Comparison of ENCODE assay signal across 28 cellular contexts in genomic region chr9:20464242-20464641, GRCh38.
"Had no signal": no experiment of that assay in that cellular context is flagged by ENCODE, and none has a peak within 500 bp of the region (broad histone marks: within the 10 kb centered on the region; RNA-seq: fewer than 3 reads in every experiment).

No MANE protein-coding gene starts in this region.

- H2AFZ ChIP-seq: neural progenitor cell, parathyroid adenoma had no signal

- H3K4me3 ChIP-seq: neural progenitor cell, ovary, psoas muscle, right lobe of liver, sigmoid colon, stomach, thoracic aorta, thyroid gland, tibial nerve, upper lobe of left lung, vagina had no signal

- H3K9me3 ChIP-seq: ovary, psoas muscle, right lobe of liver, sigmoid colon, stomach, thoracic aorta, thyroid gland, tibial nerve, upper lobe of left lung, vagina had no signal

- H3K27me3 ChIP-seq: neural progenitor cell, ovary, right lobe of liver, sigmoid colon, stomach, thyroid gland, tibial nerve, upper lobe of left lung, vagina had no signal

- H3K27ac ChIP-seq: neural progenitor cell, ovary, parathyroid adenoma, psoas muscle, right lobe of liver, sigmoid colon, stomach, thoracic aorta, thyroid gland, tibial nerve, upper lobe of left lung, vagina had no signal

- H3K9ac ChIP-seq: neural progenitor cell, parathyroid adenoma had no signal

- H3K36me3 ChIP-seq: neural progenitor cell, ovary, right lobe of liver, sigmoid colon, stomach, thoracic aorta, thyroid gland, tibial nerve, upper lobe of left lung, vagina had no signal

- H3K4me2 ChIP-seq: neural progenitor cell had no signal

- H3K4me3 Mint-ChIP-seq: natural killer cell; nephron; neural progenitor cell; stimulated activated effector memory CD8-positive, alpha-beta T cell treated with anti-CD3 and anti-CD28 coated beads, Interleukin-12 subunit alpha, Interleukin-12 subunit beta, amount 100 ng/mL, for 72 hours; stimulated activated naive B cell treated with anti-CD40 and anti-IgM and Interleukin-4, amounts not matched to agents 10 μg/mL and 1 μg/mL and 100 μg/mL, for 72 hours; stimulated activated naive CD8-positive, alpha-beta T cell treated with anti-CD3 and anti-CD28 coated beads, Interleukin-15, Interleukin-2, amounts not matched to agents 100 ng/mL and 50 ng/mL, for 24 hours had no signal

- DNase-seq: natural killer cell; occipital lobe; ovary; posterior cingulate gyrus; psoas muscle; right cardiac atrium; right lobe of liver; sigmoid colon; small intestine; stimulated activated CD4-positive, alpha-beta T cell treated with anti-CD3 and anti-CD28 coated beads, Interleukin-15, amount 100 ng/mL, for 24 hours; stimulated activated CD4-positive, alpha-beta T cell treated with anti-CD3 and anti-CD28 coated beads, Interleukin-2, amount 100 ng/mL, for 24 hours; stimulated activated CD4-positive, alpha-beta T cell treated with anti-CD3 and anti-CD28 coated beads, Interleukin-2, amount 100 ng/mL, for 48 hours; stimulated activated CD4-positive, alpha-beta T cell treated with anti-CD3 and anti-CD28 coated beads, Interleukin-4, amount 100 ng/mL, for 24 hours; stimulated activated naive B cell treated with anti-CD40 and anti-IgM and Interleukin-4, amounts not matched to agents 10 μg/mL and 1 μg/mL and 100 μg/mL, for 72 hours; stimulated activated naive CD4-positive, alpha-beta T cell treated with Interleukin-2 at 50 U/mL for 16 hours; stomach; thyroid gland; trophoblast cell; upper lobe of left lung had no signal

- H3K36me3 Mint-ChIP-seq: natural killer cell; stimulated activated effector memory CD8-positive, alpha-beta T cell treated with anti-CD3 and anti-CD28 coated beads, Interleukin-12 subunit alpha, Interleukin-12 subunit beta, amount 100 ng/mL, for 72 hours; stimulated activated naive B cell treated with anti-CD40 and anti-IgM and Interleukin-4, amounts not matched to agents 10 μg/mL and 1 μg/mL and 100 μg/mL, for 72 hours had no signal

- H3K9me3 Mint-ChIP-seq: natural killer cell; nephron; neural progenitor cell; stimulated activated effector memory CD8-positive, alpha-beta T cell treated with anti-CD3 and anti-CD28 coated beads, Interleukin-12 subunit alpha, Interleukin-12 subunit beta, amount 100 ng/mL, for 72 hours; stimulated activated naive B cell treated with anti-CD40 and anti-IgM and Interleukin-4, amounts not matched to agents 10 μg/mL and 1 μg/mL and 100 μg/mL, for 72 hours; stimulated activated naive CD8-positive, alpha-beta T cell treated with anti-CD3 and anti-CD28 coated beads, Interleukin-15, Interleukin-2, amounts not matched to agents 100 ng/mL and 50 ng/mL, for 24 hours had no signal

- H3K79me2 ChIP-seq: parathyroid adenoma had no signal

- H3K27me3 Mint-ChIP-seq: progenitor cell of endocrine pancreas; stimulated activated naive CD8-positive, alpha-beta T cell treated with anti-CD3 and anti-CD28 coated beads, Interleukin-15, Interleukin-2, amounts not matched to agents 100 ng/mL and 50 ng/mL, for 24 hours had no signal

- H3K27ac Mint-ChIP-seq: natural killer cell; nephron; neural progenitor cell; progenitor cell of endocrine pancreas; stimulated activated effector memory CD8-positive, alpha-beta T cell treated with anti-CD3 and anti-CD28 coated beads, Interleukin-12 subunit alpha, Interleukin-12 subunit beta, amount 100 ng/mL, for 72 hours; stimulated activated naive B cell treated with anti-CD40 and anti-IgM and Interleukin-4, amounts not matched to agents 10 μg/mL and 1 μg/mL and 100 μg/mL, for 72 hours; stimulated activated naive CD8-positive, alpha-beta T cell treated with anti-CD3 and anti-CD28 coated beads, Interleukin-15, Interleukin-2, amounts not matched to agents 100 ng/mL and 50 ng/mL, for 24 hours had no signal

- ATAC-seq: natural killer cell; psoas muscle; right cardiac atrium; right lobe of liver; stimulated activated effector memory CD8-positive, alpha-beta T cell treated with anti-CD3 and anti-CD28 coated beads, Interleukin-12 subunit alpha, Interleukin-12 subunit beta, amount 100 ng/mL, for 72 hours; stimulated activated naive B cell treated with anti-CD40 and anti-IgM and Interleukin-4, amounts not matched to agents 10 μg/mL and 1 μg/mL and 100 μg/mL, for 72 hours had no signal

- H3K4me1 ChIP-seq: neural progenitor cell, parathyroid adenoma, right lobe of liver, tibial nerve, vagina had no signal
